ENCODE assay signal across 8 cellular contexts in genomic region chr10:104337985-104338735, GRCh38. TPM values are rescaled to one million over a fixed set of nuclear protein-coding genes. Genes with fewer than 3 reads are reported as not detected.
DNase-seq lines count a peak whose midpoint lies in the region; ATAC-seq and TF ChIP-seq lines count a peak whose summit lies in the region.

A gene with protein sequence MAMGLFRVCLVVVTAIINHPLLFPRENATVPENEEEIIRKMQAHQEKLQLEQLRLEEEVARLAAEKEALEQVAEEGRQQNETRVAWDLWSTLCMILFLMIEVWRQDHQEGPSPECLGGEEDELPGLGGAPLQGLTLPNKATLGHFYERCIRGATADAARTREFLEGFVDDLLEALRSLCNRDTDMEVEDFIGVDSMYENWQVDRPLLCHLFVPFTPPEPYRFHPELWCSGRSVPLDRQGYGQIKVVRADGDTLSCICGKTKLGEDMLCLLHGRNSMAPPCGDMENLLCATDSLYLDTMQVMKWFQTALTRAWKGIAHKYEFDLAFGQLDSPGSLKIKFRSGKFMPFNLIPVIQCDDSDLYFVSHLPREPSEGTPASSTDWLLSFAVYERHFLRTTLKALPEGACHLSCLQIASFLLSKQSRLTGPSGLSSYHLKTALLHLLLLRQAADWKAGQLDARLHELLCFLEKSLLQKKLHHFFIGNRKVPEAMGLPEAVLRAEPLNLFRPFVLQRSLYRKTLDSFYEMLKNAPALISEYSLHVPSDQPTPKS (minus strand): TSS chr10:104338465. CDS start chr10:104316051, 22,414 bp downstream.

- peaks cover 0 to 12% of the 10 kb centered on the region in 2 donors for H3K36me3 Mint-ChIP-seq in stimulated activated naive B cell treated with anti-CD40 and anti-IgM and Interleukin-4, amounts not matched to agents 10 μg/mL and 1 μg/mL and 100 μg/mL, for 72 hours

- POLR2A ChIA-PET in AG04450 (lab: Yijun Ruan, JAX) = interaction anchor here (0.6 to 1.9 kb wide), 13 partner anchors 8 to 109 kb away, joined by 3 to 8 read pairs (median 5); partner anchors contain the start of gene CFAP58

- no peaks in the 10 kb centered on the region for H3K79me2 ChIP-seq in OCI-LY1 (ENCODE audit: insufficient read depth, low read length)

- H3K27ac ChIP-seq in AG04450 (ENCODE audit: low read depth, low read length) = peak within 1 kb of the TSS; percentile 99
- no peak within 1 kb of the TSS for H3K27ac ChIP-seq in OCI-LY1 (ENCODE audit: low read depth, low read length, poor library complexity, severe bottlenecking)
- H3K27ac ChIP-seq in epithelial cell of prostate = peak within 1 kb of the TSS; percentile 100

- peak within 1 kb of the TSS; percentile 100 for H3K27ac Mint-ChIP-seq in stimulated activated naive B cell treated with anti-CD40 and anti-IgM and Interleukin-4, amounts not matched to agents 10 μg/mL and 1 μg/mL and 100 μg/mL, for 72 hours

- H3K27me3 Mint-ChIP-seq in stimulated activated naive B cell treated with anti-CD40 and anti-IgM and Interleukin-4, amounts not matched to agents 10 μg/mL and 1 μg/mL and 100 μg/mL, for 72 hours = no peaks in the 10 kb centered on the region

- peak within 1 kb of the TSS; percentile 53; the same call in 1 of the 2 replicates for H2AFZ ChIP-seq in OCI-LY1 (ENCODE audit: low read length)

- no peaks in the 10 kb centered on the region for H3K9me3 Mint-ChIP-seq in stimulated activated naive B cell treated with anti-CD40 and anti-IgM and Interleukin-4, amounts not matched to agents 10 μg/mL and 1 μg/mL and 100 μg/mL, for 72 hours

- TF ChIP-seq POLR2A in GM18526 (IDR thresholded peaks at IDR 0.05; ENCODE audit: extremely low read depth, insufficient read length) = peak; percentile 88

- no peaks in the 10 kb centered on the region for H4K20me1 ChIP-seq in OCI-LY1 (ENCODE audit: insufficient read depth, low read length)

- H3K4me3 ChIP-seq in AG04450 (ENCODE audit: low read depth, low read length) = peak within 1 kb of the TSS; percentile 87
- H3K4me3 ChIP-seq in OCI-LY1 (ENCODE audit: low read depth, low read length, poor library complexity, severe bottlenecking) = peak within 1 kb of the TSS; percentile 76
- H3K4me3 ChIP-seq in mucosa of stomach (ENCODE audit: low read length) = peak within 1 kb of the TSS; percentile 84

- H3K9me2 ChIP-seq in OCI-LY1 (ENCODE audit: low read depth, low read length) = no peaks in the 10 kb centered on the region

- peak within 1 kb of the TSS; percentile 92 to 97 for H3K4me3 Mint-ChIP-seq in stimulated activated naive B cell treated with anti-CD40 and anti-IgM and Interleukin-4, amounts not matched to agents 10 μg/mL and 1 μg/mL and 100 μg/mL, for 72 hours

- H3K27me3 ChIP-seq in AG04450 (ENCODE audit: control insufficient read depth, insufficient read depth, low read length) (no peaks in the 10 kb centered on the region), OCI-LY1 (ENCODE audit: insufficient read depth, low read length) (no peaks in the 10 kb centered on the region; the same call in none of the 2 replicates), mucosa of stomach (ENCODE audit: control insufficient read depth, insufficient read depth, low read length) (no peaks in the 10 kb centered on the region)

- peak; percentile 36 for TF ChIP-seq CTCF in AG04450 (IDR thresholded peaks at IDR 0.05; ENCODE audit: low read depth, low read length)
- TF ChIP-seq CTCF in OCI-LY1 (IDR thresholded peaks at IDR 0.05; ENCODE audit: low read length) = peak; percentile 31; the same call in 1 of the 2 replicates

- H3F3A ChIP-seq in OCI-LY1 (ENCODE audit: insufficient read depth, low read length) = no peaks in the 10 kb centered on the region

- peak within 1 kb of the TSS; percentile 93 for H3K4me2 ChIP-seq in OCI-LY1 (ENCODE audit: low read length)

- CTCF ChIA-PET in AG04450 (lab: Charles Lee) = interaction anchor here (0.7 to 7.3 kb wide), 10 partner anchors 14 to 64 kb away, joined by 3 to 99 read pairs (median 5); no protein-coding TSS in a partner anchor

- peaks cover 37 to 49% of the 10 kb centered on the region in 2 donors for H3K4me1 Mint-ChIP-seq in stimulated activated naive B cell treated with anti-CD40 and anti-IgM and Interleukin-4, amounts not matched to agents 10 μg/mL and 1 μg/mL and 100 μg/mL, for 72 hours

- H3K4me1 ChIP-seq in OCI-LY1 (ENCODE audit: insufficient read depth, low read length, severe bottlenecking) (peaks cover 17% of the 10 kb centered on the region), mucosa of stomach (ENCODE audit: control insufficient read depth, insufficient read depth, low read length) (peaks cover 32% of the 10 kb centered on the region)

- DNase-seq in AG04450 (ENCODE audit: low read depth, low spot score) (no peak), epithelial cell of prostate (ENCODE audit: low read depth, low spot score) (no peak)
- peak; percentile 85 for DNase-seq in activated CD8-positive, alpha-beta memory T cell treated with anti-CD3 and anti-CD28 coated beads, Interleukin-2, amount 50 U/mL, for 48 hours
- DNase-seq in stimulated activated naive B cell treated with anti-CD40 and anti-IgM and Interleukin-4, amounts not matched to agents 10 μg/mL and 1 μg/mL and 100 μg/mL, for 72 hours = peak; percentile 66

- H3K9me3 ChIP-seq in AG04450 (ENCODE audit: control insufficient read depth, insufficient read depth, low read length) (peaks cover 4% of the 10 kb centered on the region; the same call in 1 of the 2 replicates), OCI-LY1 (ENCODE audit: low read length) (no peaks in the 10 kb centered on the region), mucosa of stomach (ENCODE audit: control insufficient read depth, low read length) (no peaks in the 10 kb centered on the region)

- H3K9ac ChIP-seq in OCI-LY1 (ENCODE audit: low read length) (peak within 1 kb of the TSS; percentile 69), mucosa of stomach (ENCODE audit: low read length) (peak within 1 kb of the TSS; percentile 87)

- H3K36me3 ChIP-seq in OCI-LY1 (ENCODE audit: insufficient read depth, low read length) (no peaks in the 10 kb centered on the region), mucosa of stomach (ENCODE audit: control insufficient read depth, insufficient read depth, low read length) (no peaks in the 10 kb centered on the region)

- peak; percentile 75 for ATAC-seq in HG03064 (IDR thresholded peaks at IDR 0.05; ENCODE audit: low read depth, unreplicated experiment)
- peak; percentile 78 to 81 for ATAC-seq in stimulated activated naive B cell treated with anti-CD40 and anti-IgM and Interleukin-4, amounts not matched to agents 10 μg/mL and 1 μg/mL and 100 μg/mL, for 72 hours (replicated peaks)

RNA-seq across cellular contexts. Expression of the gene that starts here (rescaled TPM):
- polyA plus RNA-seq in AG04450 (2011; rRNA removed) = 18.8 and 22.9 TPM in 2 replicates
- 22.2 and 25.4 TPM in 2 replicates for polyA minus RNA-seq in AG04450 (2011; rRNA and poly(A)+ RNA removed)

Comparison
In these comparisons a context has a peak if more than half of its experiments do, and no peak if none do; other contexts are left out.
1. DNase-seq: peak in activated CD8-positive, alpha-beta memory T cell treated with anti-CD3 and anti-CD28 coated beads, Interleukin-2, amount 50 U/mL, for 48 hours (single experiment) and stimulated activated naive B cell treated with anti-CD40 and anti-IgM and Interleukin-4, amounts not matched to agents 10 μg/mL and 1 μg/mL and 100 μg/mL, for 72 hours (single experiment); none in AG04450 (single experiment) and epithelial cell of prostate (single experiment).
2. Peak in every context shown above with its lines, with median percentiles within 50 percentile points of each other: H3K4me3 ChIP-seq.